9 cellular contexts compared by ENCODE assay signal in genomic region chr12:22275847-22276246, GRCh38. TPM values are rescaled to one million over a fixed set of nuclear protein-coding genes. Genes with fewer than 3 reads are reported as not detected.
DNase-seq lines count a peak whose midpoint lies in the region; ATAC-seq, FAIRE-seq and TF ChIP-seq lines count a peak whose summit lies in the region.
"Had no signal": no experiment of that assay in that cellular context is flagged by ENCODE, and none has a peak within 500 bp of the region (broad histone marks: within the 10 kb centered on the region; RNA-seq: fewer than 3 reads in every experiment).

No MANE protein-coding gene starts in this region.

- H3K9me3 Mint-ChIP-seq in MCF 10A (ENCODE audit: unreplicated experiment): peaks cover 22% of the 10 kb centered on the region

- dilution Hi-C loops in keratinocyte (cut with MboI; ENCODE audit: extremely low pct_ligation_motif_present, low sequenced_read_pairs): no loop called here

- peak overlapping the region; percentile 81 for H3K27ac ChIP-seq in keratinocyte (ENCODE audit: control insufficient read depth, insufficient read depth, low read length)
- H3K27ac ChIP-seq in stomach smooth muscle (ENCODE audit: low read length): peak overlapping the region; percentile 89
- no peak overlapping the region for H3K27ac ChIP-seq in Karpas-422 (ENCODE audit: low read length)
- H3K27ac ChIP-seq: VCaP had no signal

- H3K4me2 ChIP-seq in keratinocyte (ENCODE audit: control insufficient read depth, extremely low read depth, insufficient read depth, low read depth, low read length) (peak overlapping the region; percentile 88), Karpas-422 (ENCODE audit: low read depth, low read length, poor library complexity, severe bottlenecking) (no peak overlapping the region)

- TF ChIP-seq CTCF in MCF 10A (IDR thresholded peaks at IDR 0.05; ENCODE audit: unreplicated experiment): no peak
- no peak for TF ChIP-seq CTCF in keratinocyte (optimal IDR thresholded peaks at IDR 0.05 in 1 of 3, IDR thresholded peaks at IDR 0.05 in 1 of 3, conservative IDR thresholded peaks at IDR 0.05 in 1 of 3; ENCODE audit: extremely low read depth in 1 of 3, insufficient read depth in 2 of 3, low read length in 3 of 3)

- H4K20me1 ChIP-seq in keratinocyte (ENCODE audit: control insufficient read depth, extremely low read depth, insufficient read depth, low read length): no peaks in the 10 kb centered on the region
- no peaks in the 10 kb centered on the region for H4K20me1 ChIP-seq in Karpas-422 (ENCODE audit: insufficient read depth, low read depth, low read length)

- FAIRE-seq in keratinocyte (lab: Jason Lieb, UNC) (peak; percentile 100), GM12892 (lab: Jason Lieb, UNC) (no peak)

- no peak for TF ChIP-seq POLR2A in GM12892 (IDR thresholded peaks at IDR 0.05; ENCODE audit: low read depth, low read length)

- H3K9me3 ChIP-seq in keratinocyte (ENCODE audit: control insufficient read depth, low read depth, low read length): no peaks in the 10 kb centered on the region
- no peaks in the 10 kb centered on the region for H3K9me3 ChIP-seq in stomach smooth muscle (ENCODE audit: control insufficient read depth in 2 of 2, low read length in 2 of 2)
- H3K9me3 ChIP-seq in Karpas-422 (ENCODE audit: low read length): no peaks in the 10 kb centered on the region

- no peak for ATAC-seq in GM18498 (IDR thresholded peaks at IDR 0.05; ENCODE audit: unreplicated experiment)

- peak overlapping the region; percentile 62 for H3K9ac ChIP-seq in keratinocyte (ENCODE audit: control insufficient read depth, extremely low read depth, insufficient read depth, low read length)
- H3K9ac ChIP-seq in stomach smooth muscle (ENCODE audit: low read length in 2 of 2): peak overlapping the region; percentile 36 to 63
- H3K9ac ChIP-seq in Karpas-422 (ENCODE audit: low read length): no peak overlapping the region

- H3K27me3 ChIP-seq in keratinocyte (ENCODE audit: control insufficient read depth, extremely low read depth, insufficient read depth, low read length) (no peaks in the 10 kb centered on the region), stomach smooth muscle (ENCODE audit: control insufficient read depth in 1 of 2, insufficient read depth in 2 of 2, low read length in 2 of 2) (no peaks in the 10 kb centered on the region), Karpas-422 (ENCODE audit: low read length) (no peaks in the 10 kb centered on the region)

- H2AFZ ChIP-seq in keratinocyte (ENCODE audit: control insufficient read depth, low read length): peak overlapping the region; percentile 68
- no peak overlapping the region for H2AFZ ChIP-seq in Karpas-422 (ENCODE audit: low read length)

- no peaks in the 10 kb centered on the region for H3K27me3 Mint-ChIP-seq in MCF 10A (ENCODE audit: insufficient read depth, unreplicated experiment)

- peak overlapping the region; percentile 96 for H3K27ac Mint-ChIP-seq in MCF 10A (ENCODE audit: low read depth, unreplicated experiment)

- H3K9me2 ChIP-seq in Karpas-422 (replicated peaks; ENCODE audit: insufficient read depth, low read length): no peaks in the 10 kb centered on the region

- H3K9me1 ChIP-seq in keratinocyte (ENCODE audit: control insufficient read depth, extremely low read depth, insufficient read depth, low read length): no peaks in the 10 kb centered on the region

- H3K4me1 ChIP-seq in keratinocyte (ENCODE audit: control insufficient read depth, extremely low read depth, insufficient read depth, low read length) (peaks cover 43% of the 10 kb centered on the region), stomach smooth muscle (ENCODE audit: control insufficient read depth, insufficient read depth, low read length) (peaks cover 14% of the 10 kb centered on the region), Karpas-422 (ENCODE audit: low read length) (peaks cover 13% of the 10 kb centered on the region)

- POLR2A ChIA-PET in MCF 10A (lab: Yijun Ruan, JAX): interaction anchor here (0.5 to 2.2 kb wide), 14 partner anchors 10 to 716 kb away, joined by 3 to 16 read pairs (median 4); no protein-coding TSS in a partner anchor

- intact Hi-C loops in MCF 10A (cut with micrococcal nuclease): loop anchor here (1.0 to 5.0 kb wide), 3 partner anchors 59 to 234 kb away; no protein-coding TSS in a partner anchor

- DNase-seq in HCEC 1CT (peak; percentile 98), MCF 10A (ENCODE audit: unreplicated experiment) (peak; percentile 99), keratinocyte (ENCODE audit: low read depth, low spot score) (peak; percentile 83), GM12892 (ENCODE audit: insufficient read length) (no peak), Karpas-422 (no peak), T-helper 2 cell (no peak)

- CTCF ChIA-PET in MCF 10A (lab: Yijun Ruan, JAX): interaction anchor here (0.6 to 2.3 kb wide), 4 partner anchors 21 to 175 kb away, joined by 3 to 18 read pairs (median 6); no protein-coding TSS in a partner anchor

- no TSS peak for BruUV-seq in MCF 10A (replicated peaks; lab: Mats Ljungman, UMichigan)

- H3K4me3 ChIP-seq in keratinocyte (ENCODE audit: control insufficient read depth in 2 of 3, extremely low read depth in 1 of 3, insufficient read depth in 2 of 3, low read depth in 1 of 3, low read length in 3 of 3): peak overlapping the region in 2 of 3 experiments; percentile 21 to 41
- peak overlapping the region in 1 of 2 donors; percentile 57 for H3K4me3 ChIP-seq in stomach smooth muscle (ENCODE audit: low read length in 2 of 2)
- H3K4me3 ChIP-seq in Karpas-422 (ENCODE audit: low read length): no peak overlapping the region

- H3K36me3 Mint-ChIP-seq in MCF 10A (ENCODE audit: insufficient read depth, unreplicated experiment): no peaks in the 10 kb centered on the region

- H3K4me1 Mint-ChIP-seq in MCF 10A (ENCODE audit: insufficient read depth, unreplicated experiment): peaks cover 51% of the 10 kb centered on the region

- H3K4me3 Mint-ChIP-seq in MCF 10A (ENCODE audit: unreplicated experiment): peak overlapping the region; percentile 53

- H3K79me2 ChIP-seq in keratinocyte (ENCODE audit: control insufficient read depth, insufficient read depth, low read length) (no peaks in the 10 kb centered on the region), Karpas-422 (ENCODE audit: low read length) (no peaks in the 10 kb centered on the region)

- H3K36me3 ChIP-seq in keratinocyte (ENCODE audit: control insufficient read depth in 2 of 2, extremely low read depth in 1 of 2, insufficient read depth in 2 of 2, low read length in 2 of 2): no peaks in the 10 kb centered on the region
- peaks cover 0 to 2% of the 10 kb centered on the region in 2 donors for H3K36me3 ChIP-seq in stomach smooth muscle (ENCODE audit: control insufficient read depth in 2 of 2, insufficient read depth in 2 of 2, low read length in 2 of 2)
- H3K36me3 ChIP-seq in Karpas-422 (ENCODE audit: insufficient read depth, low read length): no peaks in the 10 kb centered on the region

RNA-seq across cellular contexts. Expression of gene ST8SIA1, which starts 58.7 kb away (rescaled TPM):
- 3.8 and 4.7 TPM in 2 replicates for total RNA-seq in MCF 10A (2022)
- polyA plus RNA-seq in keratinocyte: 0.46 to 0.75 TPM (median 0.50 TPM) in 3 replicates
- polyA plus RNA-seq in keratinocyte (2011; ENCODE audit: low read depth): 0.37 TPM
- polyA plus RNA-seq in keratinocyte (2011; cell fraction: cytosol; rRNA removed): 0.42 and 0.66 TPM in 2 replicates
- 0.67 and 1.3 TPM in 2 replicates for polyA plus RNA-seq in keratinocyte (2011; cell fraction: nucleus; rRNA removed)
- 0.29 and 0.87 TPM in 2 replicates for polyA plus RNA-seq in keratinocyte (2012; ENCODE audit: low replicate concordance)
- polyA minus RNA-seq in keratinocyte: 0.38 to 1.3 TPM in 2 of 3 replicates, not detected in the other
- polyA minus RNA-seq in keratinocyte (2011; cell fraction: cytosol; rRNA and poly(A)+ RNA removed): not detected
- 1.9 and 2.6 TPM in 2 replicates for polyA minus RNA-seq in keratinocyte (2011; cell fraction: nucleus; rRNA and poly(A)+ RNA removed)
- polyA plus RNA-seq in GM12892 (2012; ENCODE audit: missing spikeins): not detected
- total RNA-seq in Karpas-422 (2014; rRNA removed; shearing (Covaris generic); ENCODE audit: low replicate concordance): 4.6 TPM in 1 of 2 replicates, not detected in the other

Comparison
In these comparisons a context has a peak if more than half of its experiments do, and no peak if none do; other contexts are left out.
1. DNase-seq: peak in HCEC 1CT (single experiment), MCF 10A (single experiment) and keratinocyte (single experiment); none in GM12892 (single experiment), Karpas-422 (single experiment) and T-helper 2 cell (0 of 5).